Comparison of ENCODE assay signal across 2 cellular contexts in genomic region chr22:37553725-37554124, GRCh38.
TF ChIP-seq lines count a peak whose summit lies in the region.

No MANE protein-coding gene starts in this region.

TF ChIP-seq in IMR-90, 13 proteins besides CTCF, POLR2A, EP300 and RAD21:
- TF ChIP-seq RFX5 (IDR thresholded peaks at IDR 0.05; ENCODE audit: low read depth, low read length) (no peak), NFE2L2 (IDR thresholded peaks at IDR 0.05; ENCODE audit: low read depth, low read length) (no peak), FOS (IDR thresholded peaks at IDR 0.05; ENCODE audit: low read depth, low read length) (no peak), MAFK (IDR thresholded peaks at IDR 0.05; ENCODE audit: low read depth, low read length) (no peak), MXI1 (IDR thresholded peaks at IDR 0.05; ENCODE audit: borderline replicate concordance, low read depth, low read length) (no peak), CHD1 (IDR thresholded peaks at IDR 0.05; ENCODE audit: low read depth, low read length) (no peak), RCOR1 (IDR thresholded peaks at IDR 0.05; ENCODE audit: insufficient replicate concordance, low read length) (no peak), MAZ (IDR thresholded peaks at IDR 0.05; ENCODE audit: borderline replicate concordance, low read depth, low read length) (no peak), SMC3 (IDR thresholded peaks at IDR 0.05; ENCODE audit: low read depth, low read length) (no peak), CEBPB (IDR thresholded peaks at IDR 0.05; ENCODE audit: low read depth, low read length) (no peak), BHLHE40 (IDR thresholded peaks at IDR 0.05; ENCODE audit: low read depth, low read length) (no peak), ELK1 (IDR thresholded peaks at IDR 0.05; ENCODE audit: borderline replicate concordance, low read depth, low read length) (no peak), USF2 (IDR thresholded peaks at IDR 0.05; ENCODE audit: low read depth, low read length) (no peak)

TF ChIP-seq in H1, 55 proteins besides CTCF, POLR2A, EP300 and RAD21:
- no peak for TF ChIP-seq CBX8 (IDR thresholded peaks at IDR 0.05; ENCODE audit: borderline replicate concordance, low read depth, low read length)
- TF ChIP-seq ZNF274 (IDR thresholded peaks at IDR 0.05; ENCODE audit: borderline replicate concordance, extremely low read depth, low read length), result no peak
- TF ChIP-seq TEAD4 (IDR thresholded peaks at IDR 0.05; ENCODE audit: low read depth, low read length), result no peak
- TF ChIP-seq TCF12 (IDR thresholded peaks at IDR 0.05; ENCODE audit: low read depth, low read length), result no peak
- TF ChIP-seq NRF1 (IDR thresholded peaks at IDR 0.05; ENCODE audit: low read depth, low read length), result no peak
- no peak for TF ChIP-seq CEBPB (IDR thresholded peaks at IDR 0.05; ENCODE audit: low read depth, low read length)
- TF ChIP-seq SRF (IDR thresholded peaks at IDR 0.05; ENCODE audit: low read depth, low read length), result no peak
- no peak for TF ChIP-seq MAX (IDR thresholded peaks at IDR 0.05)
